In the genomic region with DNA sequence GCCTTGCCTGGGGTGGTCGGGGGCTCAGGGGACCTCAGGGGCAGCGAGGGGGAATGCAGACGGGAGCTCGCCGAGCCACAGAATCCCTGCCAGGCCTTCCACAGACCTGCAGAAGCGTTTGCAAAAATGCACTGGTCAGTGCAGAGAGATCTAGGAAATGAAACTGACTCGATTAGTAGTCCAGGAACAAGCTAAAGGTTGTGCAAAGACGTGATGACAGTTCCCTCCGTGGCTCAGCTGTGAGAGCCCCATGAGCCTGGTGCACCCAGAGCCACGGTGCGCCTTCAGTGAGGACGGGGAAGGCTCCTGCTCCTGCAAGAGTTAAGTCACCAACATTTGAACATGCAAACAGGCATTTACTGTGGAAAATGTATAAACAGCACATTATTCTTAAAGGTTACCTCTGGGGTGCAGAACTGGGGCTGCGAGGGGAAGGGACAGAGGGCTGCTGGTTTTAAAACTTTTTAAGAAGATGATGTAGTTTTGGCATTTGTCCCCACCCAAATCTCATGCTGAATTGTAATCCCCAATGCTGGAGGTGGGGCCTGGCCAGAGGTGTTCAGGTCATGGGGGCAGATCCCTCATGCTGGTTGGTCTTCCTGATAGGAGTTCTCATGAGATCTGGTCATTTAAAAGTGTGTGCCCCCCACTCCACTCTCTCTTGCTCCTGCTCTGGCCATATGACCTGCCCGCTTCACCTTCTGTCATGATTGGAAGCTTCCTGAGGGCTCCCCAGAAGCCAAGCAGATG, we compare ENCODE assay signal across 25 cellular contexts.
DNase-seq lines count a peak whose midpoint lies in the region; ATAC-seq and TF ChIP-seq lines count a peak whose summit lies in the region.
"Had no signal": no experiment of that assay in that cellular context is flagged by ENCODE, and none has a peak within 500 bp of the region (broad histone marks: within the 10 kb centered on the region; RNA-seq: fewer than 3 reads in every experiment).

No MANE protein-coding gene starts in this region.

- no peaks in the 10 kb centered on the region for H3K27me3 ChIP-seq in tibial artery
- no peaks in the 10 kb centered on the region for H3K27me3 ChIP-seq in GM23338 (ENCODE audit: insufficient read depth)
- H3K27me3 ChIP-seq: BLaER1, colonic mucosa had no signal

- H2AFZ ChIP-seq in GM23338 = no peak overlapping the region

- intact Hi-C loops in natural killer cell (cut with micrococcal nuclease) (no loop called here), tibial artery (cut with DNase I; ENCODE audit: low total_unique reads) (no loop called here)

- DNase-seq in activated naive CD4-positive, alpha-beta T cell treated with anti-CD3 and anti-CD28 coated beads, Interleukin-2, amount 50 U/mL, for 16 hours = peak; percentile 3
- DNase-seq in activated naive CD4-positive, alpha-beta T cell (lab: John Stamatoyannopoulos, UW) = no peak
- DNase-seq in NOMO-1 treated with dmso at 0.1 percent for 144 hours (lab: John Stamatoyannopoulos, UW; ENCODE audit: unreplicated experiment) (peak; percentile 80), natural killer cell (peak; percentile 8), tibial artery (peak; percentile 8 to 46), GM23338 (ENCODE audit: low spot score) (no peak), DMS79 treated with DMSO at 0.1 percent for 48 hours (lab: John Stamatoyannopoulos, UW) (no peak)
- DNase-seq: activated naive CD8-positive, alpha-beta T cell treated with anti-CD3 and anti-CD28 coated beads for 36 hours; activated T-cell treated with anti-CD3 and anti-CD28 coated beads, Interleukin-2, amount 50 U/mL, for 48 hours; Calu3; colonic mucosa; NCI-H1105; NCI-H2081 treated with DMSO at 0.1 percent for 48 hours; NCI-H510A; NK-92 treated with Interleukin-12 subunit alpha and Interleukin-12 subunit beta, amount 100 ng/mL, for 24 hours; occipital lobe; stimulated activated CD4-positive, alpha-beta T cell treated with anti-CD3 and anti-CD28 coated beads, Interleukin-1b, Interleukin-23, amount 100 ng/mL, for 48 hours; T1000; trophoblast cell had no signal

- H3K79me2 ChIP-seq in GM23338 (replicated peaks; ENCODE audit: insufficient read depth) = no peaks in the 10 kb centered on the region

- H3K27ac Mint-ChIP-seq in natural killer cell (no peak overlapping the region), GM23338 (no peak overlapping the region)
- H3K27ac Mint-ChIP-seq: brain; stimulated activated memory B cell treated with anti-CD40 and anti-IgM and Interleukin-4, amounts not matched to agents 10 μg/mL and 1 μg/mL and 100 μg/mL, for 72 hours had no signal

- no peaks in the 10 kb centered on the region for H4K20me1 ChIP-seq in GM23338 (replicated peaks; ENCODE audit: insufficient read depth)
- H4K20me1 ChIP-seq: BLaER1 had no signal

- no peaks in the 10 kb centered on the region for H3K9me2 ChIP-seq in GM23338 (ENCODE audit: insufficient read depth)

- TF ChIP-seq CTCF in natural killer cell (IDR thresholded peaks at IDR 0.05) = no peak
- no peak for TF ChIP-seq CTCF in tibial artery (IDR thresholded peaks at IDR 0.05)
- TF ChIP-seq CTCF in GM23338 (conservative IDR thresholded peaks at IDR 0.05; ENCODE audit: low read depth in 2 of 2) = no peak

- peaks cover 0 to 4% (median 0%) of the 10 kb centered on the region in 3 donors for H3K9me3 ChIP-seq in tibial artery
- H3K9me3 ChIP-seq: A549, colonic mucosa had no signal

- H3K4me1 Mint-ChIP-seq in natural killer cell (peaks cover 40 to 45% of the 10 kb centered on the region in 2 donors), GM23338 (peaks cover 9% of the 10 kb centered on the region)

- H3K36me3 Mint-ChIP-seq in natural killer cell (no peaks in the 10 kb centered on the region), GM23338 (ENCODE audit: low read depth) (peaks cover 5% of the 10 kb centered on the region)
- H3K36me3 Mint-ChIP-seq: brain had no signal

- no peak overlapping the region for H3K4me3 Mint-ChIP-seq in natural killer cell
- no peak overlapping the region for H3K4me3 Mint-ChIP-seq in GM23338
- H3K4me3 Mint-ChIP-seq: activated naive CD8-positive, alpha-beta T cell treated with anti-CD3 and anti-CD28 coated beads for 36 hours; brain; stimulated activated memory B cell treated with anti-CD40 and anti-IgM and Interleukin-4, amounts not matched to agents 10 μg/mL and 1 μg/mL and 100 μg/mL, for 72 hours had no signal

- H3F3A ChIP-seq in GM23338 (replicated peaks; ENCODE audit: low read depth) = no peaks in the 10 kb centered on the region

- H3K4me1 ChIP-seq in tibial artery (peaks cover 0 to 5% (median 0%) of the 10 kb centered on the region in 4 donors), GM23338 (ENCODE audit: insufficient read depth) (no peaks in the 10 kb centered on the region)
- H3K4me1 ChIP-seq: A549, colonic mucosa had no signal

- no peak overlapping the region for H3K27ac ChIP-seq in tibial artery
- H3K27ac ChIP-seq in GM23338 (ENCODE audit: low read depth) = no peak overlapping the region
- H3K27ac ChIP-seq: A549, BLaER1, colonic mucosa had no signal

- peaks cover 7% of the 10 kb centered on the region in 2 donors for H3K9me3 Mint-ChIP-seq in natural killer cell
- H3K9me3 Mint-ChIP-seq in GM23338 = peaks cover 31% of the 10 kb centered on the region

- no peak for ATAC-seq in natural killer cell
- no peak for ATAC-seq in HG03139 (IDR thresholded peaks at IDR 0.05; ENCODE audit: unreplicated experiment)
- no peak for ATAC-seq in GM23338
- ATAC-seq: A549; HCT116; stimulated activated memory B cell treated with anti-CD40 and anti-IgM and Interleukin-4, amounts not matched to agents 10 μg/mL and 1 μg/mL and 100 μg/mL, for 72 hours had no signal

- H3K4me3 ChIP-seq in tibial artery = no peak overlapping the region
- no peak overlapping the region for H3K4me3 ChIP-seq in GM23338
- H3K4me3 ChIP-seq: A549, BLaER1, colonic mucosa had no signal

- H3K36me3 ChIP-seq in tibial artery (no peaks in the 10 kb centered on the region), GM23338 (ENCODE audit: insufficient read depth) (no peaks in the 10 kb centered on the region)
- H3K36me3 ChIP-seq: colonic mucosa had no signal

- H3K4me2 ChIP-seq in GM23338 = no peak overlapping the region
- H3K4me2 ChIP-seq: A549, BLaER1 had no signal

- H3K27me3 Mint-ChIP-seq in natural killer cell (ENCODE audit: low read depth in 2 of 2) (no peaks in the 10 kb centered on the region), GM23338 (ENCODE audit: insufficient read depth, low read depth, poor library complexity) (peaks cover 20% of the 10 kb centered on the region)
- H3K27me3 Mint-ChIP-seq: activated naive CD8-positive, alpha-beta T cell treated with anti-CD3 and anti-CD28 coated beads for 36 hours had no signal

TF ChIP-seq in GM23338, 12 proteins besides CTCF, POLR2A, EP300 and RAD21 (continues in another document):
- no peak for TF ChIP-seq CREB1 (CRISPR knock-in tag; IDR thresholded peaks at IDR 0.05; ENCODE audit: low read depth)
- TF ChIP-seq, protein P1, sequence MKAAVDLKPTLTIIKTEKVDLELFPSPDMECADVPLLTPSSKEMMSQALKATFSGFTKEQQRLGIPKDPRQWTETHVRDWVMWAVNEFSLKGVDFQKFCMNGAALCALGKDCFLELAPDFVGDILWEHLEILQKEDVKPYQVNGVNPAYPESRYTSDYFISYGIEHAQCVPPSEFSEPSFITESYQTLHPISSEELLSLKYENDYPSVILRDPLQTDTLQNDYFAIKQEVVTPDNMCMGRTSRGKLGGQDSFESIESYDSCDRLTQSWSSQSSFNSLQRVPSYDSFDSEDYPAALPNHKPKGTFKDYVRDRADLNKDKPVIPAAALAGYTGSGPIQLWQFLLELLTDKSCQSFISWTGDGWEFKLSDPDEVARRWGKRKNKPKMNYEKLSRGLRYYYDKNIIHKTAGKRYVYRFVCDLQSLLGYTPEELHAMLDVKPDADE (IDR thresholded peaks at IDR 0.05) = no peak
- no peak for TF ChIP-seq EZH2 (IDR thresholded peaks at IDR 0.05; ENCODE audit: low read depth, unreplicated experiment)
- no peak for TF ChIP-seq ZNF331 (CRISPR knock-in tag; IDR thresholded peaks at IDR 0.05; ENCODE audit: low read depth)
- no peak for TF ChIP-seq POLR2AphosphoS5 (IDR thresholded peaks at IDR 0.05; ENCODE audit: low read depth)
- TF ChIP-seq, protein P2, sequence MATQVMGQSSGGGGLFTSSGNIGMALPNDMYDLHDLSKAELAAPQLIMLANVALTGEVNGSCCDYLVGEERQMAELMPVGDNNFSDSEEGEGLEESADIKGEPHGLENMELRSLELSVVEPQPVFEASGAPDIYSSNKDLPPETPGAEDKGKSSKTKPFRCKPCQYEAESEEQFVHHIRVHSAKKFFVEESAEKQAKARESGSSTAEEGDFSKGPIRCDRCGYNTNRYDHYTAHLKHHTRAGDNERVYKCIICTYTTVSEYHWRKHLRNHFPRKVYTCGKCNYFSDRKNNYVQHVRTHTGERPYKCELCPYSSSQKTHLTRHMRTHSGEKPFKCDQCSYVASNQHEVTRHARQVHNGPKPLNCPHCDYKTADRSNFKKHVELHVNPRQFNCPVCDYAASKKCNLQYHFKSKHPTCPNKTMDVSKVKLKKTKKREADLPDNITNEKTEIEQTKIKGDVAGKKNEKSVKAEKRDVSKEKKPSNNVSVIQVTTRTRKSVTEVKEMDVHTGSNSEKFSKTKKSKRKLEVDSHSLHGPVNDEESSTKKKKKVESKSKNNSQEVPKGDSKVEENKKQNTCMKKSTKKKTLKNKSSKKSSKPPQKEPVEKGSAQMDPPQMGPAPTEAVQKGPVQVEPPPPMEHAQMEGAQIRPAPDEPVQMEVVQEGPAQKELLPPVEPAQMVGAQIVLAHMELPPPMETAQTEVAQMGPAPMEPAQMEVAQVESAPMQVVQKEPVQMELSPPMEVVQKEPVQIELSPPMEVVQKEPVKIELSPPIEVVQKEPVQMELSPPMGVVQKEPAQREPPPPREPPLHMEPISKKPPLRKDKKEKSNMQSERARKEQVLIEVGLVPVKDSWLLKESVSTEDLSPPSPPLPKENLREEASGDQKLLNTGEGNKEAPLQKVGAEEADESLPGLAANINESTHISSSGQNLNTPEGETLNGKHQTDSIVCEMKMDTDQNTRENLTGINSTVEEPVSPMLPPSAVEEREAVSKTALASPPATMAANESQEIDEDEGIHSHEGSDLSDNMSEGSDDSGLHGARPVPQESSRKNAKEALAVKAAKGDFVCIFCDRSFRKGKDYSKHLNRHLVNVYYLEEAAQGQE (IDR thresholded peaks at IDR 0.05; ENCODE audit: unreplicated experiment) = no peak
- no peak for TF ChIP-seq NANOG (IDR thresholded peaks at IDR 0.05; ENCODE audit: borderline replicate concordance)
- TF ChIP-seq EZH2phosphoT487 (IDR thresholded peaks at IDR 0.05; ENCODE audit: unreplicated experiment) = no peak
- no peak for TF ChIP-seq JUNB (IDR thresholded peaks at IDR 0.05; ENCODE audit: unreplicated experiment)
- TF ChIP-seq STAT1 (IDR thresholded peaks at IDR 0.05; ENCODE audit: unreplicated experiment) = no peak
- TF ChIP-seq ZNF114 (CRISPR knock-in tag; IDR thresholded peaks at IDR 0.05) = no peak

Comparison
In these comparisons a context has a peak if more than half of its experiments do, and no peak if none do; other contexts are left out.
1. DNase-seq: peak in activated naive CD4-positive, alpha-beta T cell treated with anti-CD3 and anti-CD28 coated beads, Interleukin-2, amount 50 U/mL, for 16 hours (single experiment), NOMO-1 treated with dmso at 0.1 percent for 144 hours (single experiment), natural killer cell (single experiment) and tibial artery (2 of 2); none in activated naive CD4-positive, alpha-beta T cell (0 of 4), GM23338 (single experiment) and DMS79 treated with DMSO at 0.1 percent for 48 hours (single experiment).